In genomic region chr12:6824962-6825381, GRCh38 we compare ENCODE assay signal across 11 cellular contexts. TPM values are rescaled to one million over a fixed set of nuclear protein-coding genes. Genes with fewer than 3 reads are reported as not detected.
A peak's percentile ranks its signal among the peaks of the same experiment; 100 is the strongest.
DNase-seq lines count a peak whose midpoint lies in the region; ATAC-seq, FAIRE-seq and TF ChIP-seq lines count a peak whose summit lies in the region.
"Had no signal": no experiment of that assay in that cellular context is flagged by ENCODE, and none has a peak within 500 bp of the region (broad histone marks: within the 10 kb centered on the region; RNA-seq: fewer than 3 reads in every experiment).

No MANE protein-coding gene starts in this region.

- H3K4me3 Mint-ChIP-seq in T-helper 17 cell: no peak overlapping the region

- H3K4me2 ChIP-seq in H1 (ENCODE audit: insufficient read depth in 1 of 2, low read depth in 2 of 2, low read length in 2 of 2): peak overlapping the region; percentile 51 to 79
- peak overlapping the region; percentile 25 for H3K4me2 ChIP-seq in neural cell (ENCODE audit: low read length)

- H3K36me3 ChIP-seq in H1 (ENCODE audit: control insufficient read depth in 2 of 4, insufficient read depth in 4 of 4, low read length in 3 of 4) (no peaks in the 10 kb centered on the region), neural cell (ENCODE audit: insufficient read depth, low read length) (no peaks in the 10 kb centered on the region)
- H3K36me3 ChIP-seq: neutrophil, transverse colon had no signal

- H2BK5ac ChIP-seq in H1 (ENCODE audit: low read depth, low read length): peak overlapping the region; percentile 50; the same call in 1 of the 2 replicates

- peaks cover 10% of the 10 kb centered on the region for H3F3A ChIP-seq in neural cell (ENCODE audit: insufficient read depth, low read length, poor library complexity, severe bottlenecking)

- H4K91ac ChIP-seq in H1 (replicated peaks; ENCODE audit: insufficient read length, low read length): no peak overlapping the region

- peak; percentile 67 for DNase-seq in EL
- peak; percentile 66 for DNase-seq in NCI-H146 treated with DMSO at 0.1 percent for 48 hours (lab: John Stamatoyannopoulos, UW; ENCODE audit: unreplicated experiment)
- peak in 1 of 2 experiments; percentile 47 for DNase-seq in H1 (ENCODE audit: low read depth in 1 of 2, low spot score in 2 of 2)
- no peak for DNase-seq in activated effector memory CD4-positive, alpha-beta T cell treated with Interleukin-2 at 50 U/mL for 16 hours
- no peak for DNase-seq in erythroblast (lab: John Stamatoyannopoulos, UW)
- DNase-seq in T-helper 17 cell: no peak
- DNase-seq: cortex of kidney had no signal

- POLR2A ChIA-PET in H1 (lab: Charles Lee; ENCODE audit: partially characterized antibody): interaction anchor here (0.6 to 27.1 kb wide), 19 partner anchors 11 to 291 kb away, joined by 3 to 388 read pairs (median 4); partner anchors contain the start of genes CD4, CDCA3, GAPDH and GNB3

- no peak overlapping the region for H4K5ac ChIP-seq in H1 (ENCODE audit: insufficient read length, low read depth, low read length)

- H3K18ac ChIP-seq in H1 (ENCODE audit: extremely low read depth, low read length): peak overlapping the region; percentile 80

- H3K4me3 ChIP-seq in H1 (ENCODE audit: extremely low read depth in 1 of 4, insufficient read depth in 2 of 4, low read depth in 3 of 4, low read length in 4 of 4) (peak overlapping the region; percentile 8 to 53 (median 28); a peak in 6 of 8 replicates), neural cell (ENCODE audit: low read length) (peak overlapping the region; percentile 70)
- H3K4me3 ChIP-seq: transverse colon had no signal

- H2AK5ac ChIP-seq in H1 (ENCODE audit: low read depth, low read length): no peak overlapping the region

- peak overlapping the region; percentile 6 for H2BK15ac ChIP-seq in H1 (ENCODE audit: low read length)

- TF ChIP-seq CTCF in H1 (IDR thresholded peaks at IDR 0.05; ENCODE audit: control extremely low read depth in 1 of 3, insufficient read depth in 1 of 3, low read depth in 1 of 3, low read length in 3 of 3): no peak
- no peak for TF ChIP-seq CTCF in neural cell (IDR thresholded peaks at IDR 0.05; ENCODE audit: poor library complexity, severe bottlenecking)

- H3K9me3 ChIP-seq in H1 (ENCODE audit: insufficient read depth in 2 of 2, low read depth in 1 of 2, low read length in 1 of 2) (no peaks in the 10 kb centered on the region), neural cell (ENCODE audit: low read length) (no peaks in the 10 kb centered on the region), T-helper 17 cell (ENCODE audit: control insufficient read depth, low read length, poor library complexity, severe bottlenecking) (no peaks in the 10 kb centered on the region)
- H3K9me3 ChIP-seq: neutrophil, transverse colon had no signal

- H3K9ac ChIP-seq in H1 (replicated peaks in 1 of 4; ENCODE audit: extremely low read depth in 1 of 4, low read depth in 3 of 4, low read length in 3 of 4) (no peak overlapping the region; a peak in 1 of 7 replicates), neural cell (ENCODE audit: low read length) (peak overlapping the region; percentile 52)

- CTCF ChIA-PET in H1 (lab: Charles Lee; ENCODE audit: partially characterized antibody): interaction anchor here (0.5 to 23.7 kb wide), 34 partner anchors 9 to 975 kb away, joined by 3 to 532 read pairs (median 6); partner anchors contain the start of genes CD4, CDCA3, COPS7A and GAPDH

- TF ChIP-seq POLR2A in H1 (IDR thresholded peaks at IDR 0.05; ENCODE audit: control extremely low read depth in 1 of 2, low read depth in 2 of 2, low read length in 2 of 2) (no peak), erythroblast (IDR thresholded peaks at IDR 0.05; ENCODE audit: low read length) (no peak)

- H3K27me3 ChIP-seq in H1 (replicated peaks in 1 of 4; ENCODE audit: control insufficient read depth in 3 of 4, extremely low read depth in 1 of 4, insufficient read depth in 3 of 4, low read length in 3 of 4): peaks cover 0 to 12% (median 8%) of the 10 kb centered on the region in 4 experiments; a peak in 5 of 7 replicates
- no peaks in the 10 kb centered on the region for H3K27me3 ChIP-seq in neural cell (ENCODE audit: insufficient read depth, low read depth, low read length)

- H4K20me1 ChIP-seq in H1 (replicated peaks in 1 of 2; ENCODE audit: control insufficient read depth in 1 of 2, insufficient read depth in 2 of 2, low read length in 2 of 2): peaks cover 0 to 4% of the 10 kb centered on the region in 2 experiments
- no peaks in the 10 kb centered on the region for H4K20me1 ChIP-seq in neural cell (ENCODE audit: insufficient read depth)

- H3K79me1 ChIP-seq in H1 (ENCODE audit: low read depth, low read length): no peaks in the 10 kb centered on the region; the same call in 1 of the 2 replicates

- H3K27ac ChIP-seq in H1 (ENCODE audit: low read depth, low read length) (no peak overlapping the region), neural cell (ENCODE audit: low read length) (peak overlapping the region; percentile 44)
- H3K27ac ChIP-seq: neutrophil, transverse colon had no signal

- no peak overlapping the region for H3K23ac ChIP-seq in H1 (ENCODE audit: insufficient read length)

- no peaks in the 10 kb centered on the region for H3K9me2 ChIP-seq in neural cell (ENCODE audit: insufficient read depth, low read length)

- peaks cover 28% of the 10 kb centered on the region for H3K23me2 ChIP-seq in H1 (ENCODE audit: low read depth, low read length)

- H3K4ac ChIP-seq in H1 (replicated peaks; ENCODE audit: insufficient read length, low read depth, low read length): no peak overlapping the region

- peaks cover 7% of the 10 kb centered on the region for H3K36me3 Mint-ChIP-seq in T-helper 17 cell (ENCODE audit: low read depth)

- H3K14ac ChIP-seq in H1 (ENCODE audit: insufficient read length): no peak overlapping the region

- H3K27me3 Mint-ChIP-seq in T-helper 17 cell: peaks cover 38% of the 10 kb centered on the region

- H3K4me1 ChIP-seq in H1 (replicated peaks in 1 of 4; ENCODE audit: control insufficient read depth in 3 of 4, insufficient read depth in 4 of 4, low read length in 3 of 4): peaks cover 8 to 50% (median 29%) of the 10 kb centered on the region in 4 experiments

- TF ChIP-seq RAD21 in H1 (IDR thresholded peaks at IDR 0.05 in 1 of 2, conservative IDR thresholded peaks at IDR 0.05 in 1 of 2; ENCODE audit: low read depth in 2 of 2, low read length in 2 of 2) (no peak), neural cell (conservative IDR thresholded peaks at IDR 0.05) (no peak)

- peak overlapping the region; percentile 60 for H4K8ac ChIP-seq in H1 (ENCODE audit: extremely low read depth, insufficient read depth, low read length)

- TF ChIP-seq EP300 in H1 (IDR thresholded peaks at IDR 0.05; ENCODE audit: borderline replicate concordance in 1 of 2, low read depth in 2 of 2, low read length in 2 of 2) (no peak), neural cell (conservative IDR thresholded peaks at IDR 0.05; ENCODE audit: poor library complexity, severe bottlenecking) (no peak)

- H3K27ac Mint-ChIP-seq in T-helper 17 cell: no peak overlapping the region

- peaks cover 36% of the 10 kb centered on the region for H3K4me1 Mint-ChIP-seq in T-helper 17 cell

- no peak overlapping the region for H3K56ac ChIP-seq in H1 (replicated peaks; ENCODE audit: insufficient read length, low read depth, low read length)

- H2BK120ac ChIP-seq in H1 (replicated peaks; ENCODE audit: low read depth, low read length): no peak overlapping the region

- H2BK12ac ChIP-seq in H1 (ENCODE audit: low read depth, low read length): peak overlapping the region; percentile 1; the same call in 1 of the 2 replicates

- peak overlapping the region; percentile 87; the same call in 1 of the 2 replicates for H2BK20ac ChIP-seq in H1 (ENCODE audit: low read length)

- no peak for FAIRE-seq in H1 (lab: Jason Lieb, UNC)

- ATAC-seq in HG03045 (IDR thresholded peaks at IDR 0.05; ENCODE audit: unreplicated experiment) (no peak), T-helper 17 cell (no peak)

- H2AFZ ChIP-seq in H1 (ENCODE audit: low read length) (no peak overlapping the region), neural cell (ENCODE audit: low read depth, low read length) (no peak overlapping the region)

- H3K79me2 ChIP-seq in H1 (ENCODE audit: control insufficient read depth in 1 of 2, insufficient read depth in 2 of 2, low read length in 2 of 2) (peaks cover 0 to 5% of the 10 kb centered on the region in 2 experiments; a peak in 1 of 4 replicates), neural cell (replicated peaks; ENCODE audit: insufficient read depth, low read length) (peaks cover 33% of the 10 kb centered on the region)

- WGBS in H1 (ENCODE audit: extremely low coverage in 1 of 2, insufficient coverage in 1 of 2, insufficient read length in 1 of 2, insufficient replicate concordance in 2 of 2, low coverage in 1 of 2, low lambda C conversion rate in 2 of 2, missing lambda C conversion rate in 1 of 2), 2 experiments: 66% methylated on average over 12 of the region's 12 CpGs; no CpG with 5 or more reads in 1 of the 2 experiments

RNA-seq across cellular contexts. Expression of gene P3H3, which starts 3.2 kb away (rescaled TPM):
- 42.4 and 43.5 TPM in 2 replicates for total RNA-seq in H1 (2021; fragmentation: NEBNext Ultra II Directional; extraction: Animal tissue kit (Norgen Biotek cat#: 25700))
- polyA plus RNA-seq in H1 (2011; rRNA removed): 22.9 and 40.9 TPM in 2 replicates
- 34.9 TPM for polyA plus RNA-seq in H1 (2011; cell fraction: cytosol; rRNA removed)
- polyA plus RNA-seq in H1 (2011; cell fraction: nucleus; rRNA removed): 89.3 TPM
- polyA plus RNA-seq in H1 (2012, experiment 1 of 2): 28.7 to 51.3 TPM (median 45.4 TPM) in 4 replicates
- 27.7 TPM for polyA plus RNA-seq in H1 (2012, experiment 2 of 2)
- polyA plus RNA-seq in H1 (2013, experiment 1 of 2): 33.4 TPM
- 30.6 TPM for polyA plus RNA-seq in H1 (2013, experiment 2 of 2)
- polyA minus RNA-seq in H1 (2011; rRNA and poly(A)+ RNA removed): 14.7 and 16.0 TPM in 2 replicates
- polyA minus RNA-seq in H1 (2011; cell fraction: cytosol; rRNA and poly(A)+ RNA removed): 21.8 TPM
- polyA minus RNA-seq in H1 (2011; cell fraction: nucleus; rRNA and poly(A)+ RNA removed): 35.7 TPM
- 58.9 and 66.1 TPM in 2 replicates for polyA plus RNA-seq in neural cell
- 27.4 and 32.6 TPM in 2 replicates for polyA minus RNA-seq in neural cell
- 1 to 10 TPM in 1 of 2 donors, under 1 TPM in 1; 0.97 to 1.3 TPM for total RNA-seq in T-helper 17 cell

RNA-seq across cellular contexts. Expression of gene GPR162, which starts 3.4 kb away (rescaled TPM):
- 8.6 and 8.8 TPM in 2 replicates for total RNA-seq in H1 (2021; fragmentation: NEBNext Ultra II Directional; extraction: Animal tissue kit (Norgen Biotek cat#: 25700))
- polyA plus RNA-seq in H1 (2011; rRNA removed): 7.3 and 9.5 TPM in 2 replicates
- polyA plus RNA-seq in H1 (2011; cell fraction: cytosol; rRNA removed): 7.9 TPM
- polyA plus RNA-seq in H1 (2011; cell fraction: nucleus; rRNA removed): 22.3 TPM
- 7.5 to 9.0 TPM (median 8.8 TPM) in 4 replicates for polyA plus RNA-seq in H1 (2012, experiment 1 of 2)
- polyA plus RNA-seq in H1 (2012, experiment 2 of 2): 7.7 TPM
- 5.7 TPM for polyA plus RNA-seq in H1 (2013, experiment 1 of 2)
- 6.8 TPM for polyA plus RNA-seq in H1 (2013, experiment 2 of 2)
- 4.2 and 4.3 TPM in 2 replicates for polyA minus RNA-seq in H1 (2011; rRNA and poly(A)+ RNA removed)
- polyA minus RNA-seq in H1 (2011; cell fraction: cytosol; rRNA and poly(A)+ RNA removed): 8.6 TPM
- polyA minus RNA-seq in H1 (2011; cell fraction: nucleus; rRNA and poly(A)+ RNA removed): 6.1 TPM
- polyA plus RNA-seq in neural cell: 82.8 and 117 TPM in 2 replicates
- polyA minus RNA-seq in neural cell: 80.7 and 91.5 TPM in 2 replicates
- under 1 TPM in 1 of 2 donors, not detected in 1; 0.63 TPM for total RNA-seq in T-helper 17 cell

RNA-seq across cellular contexts. Expression of gene GNB3, which starts 15.8 kb away (rescaled TPM):
- 9.0 and 9.9 TPM in 2 replicates for total RNA-seq in H1 (2021; fragmentation: NEBNext Ultra II Directional; extraction: Animal tissue kit (Norgen Biotek cat#: 25700))
- polyA plus RNA-seq in H1 (2011; rRNA removed): 9.9 and 13.9 TPM in 2 replicates
- 12.7 TPM for polyA plus RNA-seq in H1 (2011; cell fraction: cytosol; rRNA removed)
- polyA plus RNA-seq in H1 (2011; cell fraction: nucleus; rRNA removed): 82.1 TPM
- polyA plus RNA-seq in H1 (2012, experiment 1 of 2): 10.9 to 15.6 TPM (median 13.3 TPM) in 4 replicates
- 7.5 TPM for polyA plus RNA-seq in H1 (2012, experiment 2 of 2)
- 5.5 TPM for polyA plus RNA-seq in H1 (2013, experiment 1 of 2)
- 4.9 TPM for polyA plus RNA-seq in H1 (2013, experiment 2 of 2)
- polyA minus RNA-seq in H1 (2011; rRNA and poly(A)+ RNA removed): 5.6 and 5.7 TPM in 2 replicates
- polyA minus RNA-seq in H1 (2011; cell fraction: cytosol; rRNA and poly(A)+ RNA removed): 6.0 TPM
- 17.2 TPM for polyA minus RNA-seq in H1 (2011; cell fraction: nucleus; rRNA and poly(A)+ RNA removed)
- polyA plus RNA-seq in neural cell: 18.8 and 19.0 TPM in 2 replicates
- 4.4 and 4.5 TPM in 2 replicates for polyA minus RNA-seq in neural cell
- under 1 TPM; 0.26 to 0.45 TPM for total RNA-seq in T-helper 17 cell

RNA-seq across cellular contexts. Expression of gene CDCA3, which starts 26.1 kb away (rescaled TPM):
- 47.4 and 47.7 TPM in 2 replicates for total RNA-seq in H1 (2021; fragmentation: NEBNext Ultra II Directional; extraction: Animal tissue kit (Norgen Biotek cat#: 25700))
- 71.2 and 77.0 TPM in 2 replicates for polyA plus RNA-seq in H1 (2011; rRNA removed)
- 75.6 TPM for polyA plus RNA-seq in H1 (2011; cell fraction: cytosol; rRNA removed)
- polyA plus RNA-seq in H1 (2011; cell fraction: nucleus; rRNA removed): 85.8 TPM
- polyA plus RNA-seq in H1 (2012, experiment 1 of 2): 46.7 to 59.8 TPM (median 55.0 TPM) in 4 replicates
- 40.3 TPM for polyA plus RNA-seq in H1 (2012, experiment 2 of 2)
- polyA plus RNA-seq in H1 (2013, experiment 1 of 2): 51.4 TPM
- 48.1 TPM for polyA plus RNA-seq in H1 (2013, experiment 2 of 2)
- 21.4 and 28.2 TPM in 2 replicates for polyA minus RNA-seq in H1 (2011; rRNA and poly(A)+ RNA removed)
- polyA minus RNA-seq in H1 (2011; cell fraction: cytosol; rRNA and poly(A)+ RNA removed): 27.6 TPM
- 55.8 TPM for polyA minus RNA-seq in H1 (2011; cell fraction: nucleus; rRNA and poly(A)+ RNA removed)
- polyA plus RNA-seq in neural cell: 4.1 and 7.3 TPM in 2 replicates
- polyA minus RNA-seq in neural cell: 4.9 and 5.8 TPM in 2 replicates
- total RNA-seq in T-helper 17 cell: under 1 TPM; 0.65 to 0.87 TPM

RNA-seq across cellular contexts. Expression of gene USP5, which starts 27.0 kb away (rescaled TPM):
- 148 and 159 TPM in 2 replicates for total RNA-seq in H1 (2021; fragmentation: NEBNext Ultra II Directional; extraction: Animal tissue kit (Norgen Biotek cat#: 25700))
- 66.5 and 83.9 TPM in 2 replicates for polyA plus RNA-seq in H1 (2011; rRNA removed)
- polyA plus RNA-seq in H1 (2011; cell fraction: cytosol; rRNA removed): 90.3 TPM
- polyA plus RNA-seq in H1 (2011; cell fraction: nucleus; rRNA removed): 161 TPM
- 75.8 to 102 TPM (median 96.4 TPM) in 4 replicates for polyA plus RNA-seq in H1 (2012, experiment 1 of 2)
- 103 TPM for polyA plus RNA-seq in H1 (2012, experiment 2 of 2)
- 86.0 TPM for polyA plus RNA-seq in H1 (2013, experiment 1 of 2)
- 70.7 TPM for polyA plus RNA-seq in H1 (2013, experiment 2 of 2)
- 132 and 136 TPM in 2 replicates for polyA minus RNA-seq in H1 (2011; rRNA and poly(A)+ RNA removed)
- 57.0 TPM for polyA minus RNA-seq in H1 (2011; cell fraction: cytosol; rRNA and poly(A)+ RNA removed)
- polyA minus RNA-seq in H1 (2011; cell fraction: nucleus; rRNA and poly(A)+ RNA removed): 43.7 TPM
- 120 and 130 TPM in 2 replicates for polyA plus RNA-seq in neural cell
- 104 and 125 TPM in 2 replicates for polyA minus RNA-seq in neural cell
- 10 to 100 TPM; 65.7 to 76.1 TPM for total RNA-seq in T-helper 17 cell

Comparison
In these comparisons a context has a peak if more than half of its experiments do, and no peak if none do; other contexts are left out.
1. DNase-seq: peak in EL (single experiment) and NCI-H146 treated with DMSO at 0.1 percent for 48 hours (single experiment); none in activated effector memory CD4-positive, alpha-beta T cell treated with Interleukin-2 at 50 U/mL for 16 hours (single experiment), erythroblast (0 of 2) and T-helper 17 cell (0 of 3).
2. RNA of gene P3H3, which starts 3.2 kb away (total RNA-seq): 42.4 to 43.5 TPM in H1; 0.97 to 1.3 TPM in T-helper 17 cell; every median in the first group is over 10 times any median in the second.